Comparison of ENCODE assay signal across 9 cellular contexts in genomic region chr1:1407957-1408318, GRCh38. TPM values are rescaled to one million over a fixed set of nuclear protein-coding genes. Genes with fewer than 3 reads are reported as not detected.
DNase-seq lines count a peak whose midpoint lies in the region; ATAC-seq and TF ChIP-seq lines count a peak whose summit lies in the region.
"Had no signal": no experiment of that assay in that cellular context is flagged by ENCODE, and none has a peak within 500 bp of the region (broad histone marks: within the 10 kb centered on the region; RNA-seq: fewer than 3 reads in every experiment).

No MANE protein-coding gene starts in this region.

- no peak for DNase-seq in stimulated activated naive CD8-positive, alpha-beta T cell treated with anti-CD3 and anti-CD28 coated beads, Interleukin-15, Interleukin-2, amounts not matched to agents 100 U/mL and 50 U/mL, for 24 hours
- DNase-seq in breast epithelium (ENCODE audit: low spot score in 2 of 2) (no peak), mucosa of descending colon (no peak), NCI-H748 (lab: John Stamatoyannopoulos, UW; ENCODE audit: unreplicated experiment) (no peak), NCI-H1417 treated with DMSO at 0.1 percent for 48 hours (lab: John Stamatoyannopoulos, UW) (no peak)
- DNase-seq in effector CD8-positive, alpha-beta T cell (lab: John Stamatoyannopoulos, UW): no peak
- DNase-seq: midbrain had no signal

- H3K9me3 ChIP-seq in breast epithelium (no peaks in the 10 kb centered on the region), mucosa of descending colon (no peaks in the 10 kb centered on the region)

- H3K27ac ChIP-seq in breast epithelium: peak overlapping the region; percentile 89 to 91

- peak overlapping the region; percentile 95 for H3K4me3 Mint-ChIP-seq in stimulated activated naive CD8-positive, alpha-beta T cell treated with anti-CD3 and anti-CD28 coated beads, Interleukin-15, Interleukin-2, amounts not matched to agents 100 ng/mL and 50 ng/mL, for 24 hours

- no peak for ATAC-seq in stimulated activated naive CD8-positive, alpha-beta T cell treated with anti-CD3 and anti-CD28 coated beads, Interleukin-15, Interleukin-2, amounts not matched to agents 100 U/mL and 50 U/mL, for 24 hours
- ATAC-seq in mucosa of descending colon: no peak
- no peak for ATAC-seq in GM18907 (IDR thresholded peaks at IDR 0.05; ENCODE audit: unreplicated experiment)

- intact Hi-C loops in breast epithelium (cut with DNase I; ENCODE audit: low total_unique reads): no loop called here
- intact Hi-C loops in mucosa of descending colon (cut with DNase I, micrococcal nuclease): no loop called here

- H3K4me1 Mint-ChIP-seq in stimulated activated naive CD8-positive, alpha-beta T cell treated with anti-CD3 and anti-CD28 coated beads, Interleukin-15, Interleukin-2, amounts not matched to agents 100 ng/mL and 50 ng/mL, for 24 hours (ENCODE audit: low read depth): peaks cover 55% of the 10 kb centered on the region

- no peak for TF ChIP-seq POLR2A in breast epithelium (IDR thresholded peaks at IDR 0.05)

- H3K4me1 ChIP-seq in breast epithelium (peaks cover 5 to 7% of the 10 kb centered on the region in 2 donors), mucosa of descending colon (ENCODE audit: low read depth) (peaks cover 14% of the 10 kb centered on the region)

- no peaks in the 10 kb centered on the region for H3K27me3 ChIP-seq in breast epithelium

- no peaks in the 10 kb centered on the region for H3K27me3 Mint-ChIP-seq in stimulated activated naive CD8-positive, alpha-beta T cell treated with anti-CD3 and anti-CD28 coated beads, Interleukin-15, Interleukin-2, amounts not matched to agents 100 ng/mL and 50 ng/mL, for 24 hours

- H3K36me3 ChIP-seq in breast epithelium (no peaks in the 10 kb centered on the region), mucosa of descending colon (ENCODE audit: low read depth) (no peaks in the 10 kb centered on the region)

- H3K9me3 Mint-ChIP-seq in stimulated activated naive CD8-positive, alpha-beta T cell treated with anti-CD3 and anti-CD28 coated beads, Interleukin-15, Interleukin-2, amounts not matched to agents 100 ng/mL and 50 ng/mL, for 24 hours: no peaks in the 10 kb centered on the region

- TF ChIP-seq CTCF in breast epithelium (IDR thresholded peaks at IDR 0.05) (no peak), mucosa of descending colon (IDR thresholded peaks at IDR 0.05) (no peak)

- peaks cover 51% of the 10 kb centered on the region for H3K36me3 Mint-ChIP-seq in stimulated activated naive CD8-positive, alpha-beta T cell treated with anti-CD3 and anti-CD28 coated beads, Interleukin-15, Interleukin-2, amounts not matched to agents 100 ng/mL and 50 ng/mL, for 24 hours (ENCODE audit: low read depth)

- peak overlapping the region; percentile 90 for H3K27ac Mint-ChIP-seq in stimulated activated naive CD8-positive, alpha-beta T cell treated with anti-CD3 and anti-CD28 coated beads, Interleukin-15, Interleukin-2, amounts not matched to agents 100 ng/mL and 50 ng/mL, for 24 hours

- H3K4me3 ChIP-seq in breast epithelium: peak overlapping the region; percentile 87 to 97 (median 96)
- H3K4me3 ChIP-seq in mucosa of descending colon: peak overlapping the region; percentile 91

RNA-seq across cellular contexts. Expression of gene MRPL20, which starts 0.8 kb away (rescaled TPM):
- total RNA-seq in breast epithelium: 100 to 1,000 TPM; 127 to 149 (median 147) TPM
- 100 to 1,000 TPM in 2 of 3 donors, 10 to 100 TPM in 1; 75.7 to 106 (median 105) TPM for total RNA-seq in mucosa of descending colon

RNA-seq across cellular contexts. Expression of gene CCNL2, which starts 8.8 kb away (rescaled TPM):
- total RNA-seq in breast epithelium (100 to 1,000 TPM; 170 to 325 (median 285) TPM), mucosa of descending colon (100 to 1,000 TPM; 123 to 172 (median 151) TPM)

RNA-seq across cellular contexts. Expression of gene ANKRD65, which starts 13.1 kb away (rescaled TPM):
- total RNA-seq in breast epithelium (10 to 100 TPM; 10.2 to 16.0 (median 12.2) TPM), mucosa of descending colon (10 to 100 TPM in 1 of 3 donors, 1 to 10 TPM in 1, under 1 TPM in 1; 0.81 to 11.3 (median 1.9) TPM)

RNA-seq across cellular contexts. Expression of gene VWA1, which starts 27.6 kb away (rescaled TPM):
- total RNA-seq in breast epithelium: 10 to 100 TPM; 13.0 to 44.8 (median 35.7) TPM
- total RNA-seq in mucosa of descending colon: 10 to 100 TPM; 38.5 to 89.4 (median 74.3) TPM

RNA-seq across cellular contexts. Expression of gene AURKAIP1, which starts 32.9 kb away (rescaled TPM):
- total RNA-seq in breast epithelium (100 to 1,000 TPM in 1 of 3 donors, 10 to 100 TPM in 2; 91.3 to 116 (median 99.6) TPM), mucosa of descending colon (100 to 1,000 TPM; 150 to 180 (median 177) TPM)
